ENCODE assay signal across 8 cellular contexts in the genomic region with DNA sequence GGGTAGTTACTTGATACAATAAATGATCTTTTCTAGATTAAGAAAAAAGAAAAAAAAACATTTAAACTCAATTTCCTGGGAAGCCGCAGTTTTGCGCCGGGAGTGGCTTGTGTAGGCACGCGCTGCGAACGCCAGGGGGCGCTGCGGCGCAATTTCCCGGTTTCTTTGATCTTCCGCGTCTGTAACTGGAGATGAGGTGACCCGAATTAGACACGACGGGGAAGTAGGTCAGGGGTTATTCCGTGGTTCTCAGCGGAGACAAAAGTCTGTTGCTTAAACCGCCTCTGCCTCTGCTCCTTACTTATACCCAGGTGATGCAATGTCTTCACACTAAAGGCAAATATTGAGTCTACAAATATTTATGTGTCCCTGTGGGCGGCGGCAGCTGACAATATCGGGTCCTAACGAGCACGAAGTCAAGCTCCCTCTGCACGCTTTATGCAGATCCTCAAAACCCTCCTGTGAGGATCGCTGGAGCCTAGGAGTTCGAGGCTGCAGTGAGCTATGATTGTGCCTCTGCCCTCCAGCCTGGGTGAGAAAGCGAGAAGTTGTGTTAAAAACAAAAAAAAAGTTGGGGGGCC. TPM values are rescaled to one million over a fixed set of nuclear protein-coding genes. Genes with fewer than 3 reads are reported as not detected.
DNase-seq lines count a peak whose midpoint lies in the region; ATAC-seq and TF ChIP-seq lines count a peak whose summit lies in the region.

No MANE protein-coding gene starts in this region.

- TF ChIP-seq EP300 in transverse colon (IDR thresholded peaks at IDR 0.05; ENCODE audit: low read depth), result no peak

- peak overlapping the region; percentile 11 for H4K91ac ChIP-seq in trophoblast cell (ENCODE audit: low read depth, low read length)

- H4K20me1 ChIP-seq in SU-DHL-6 (ENCODE audit: low read depth, low read length), result no peaks in the 10 kb centered on the region

- peak overlapping the region; percentile 59 for H3K4me3 Mint-ChIP-seq in activated naive CD8-positive, alpha-beta T cell treated with anti-CD3 and anti-CD28 coated beads for 36 hours

- H2BK120ac ChIP-seq in trophoblast cell (ENCODE audit: insufficient read depth, low read length, poor library complexity), result no peak overlapping the region

- peak overlapping the region; percentile 65 for H3K4me2 ChIP-seq in SU-DHL-6 (ENCODE audit: low read depth, low read length, poor library complexity, severe bottlenecking)
- peak overlapping the region; percentile 38 for H3K4me2 ChIP-seq in trophoblast cell (ENCODE audit: low read length)

- no peak overlapping the region for H4K12ac ChIP-seq in trophoblast cell (ENCODE audit: low read depth, low read length)

- H3K4me1 Mint-ChIP-seq in activated naive CD8-positive, alpha-beta T cell treated with anti-CD3 and anti-CD28 coated beads for 36 hours, result peaks cover 19% of the 10 kb centered on the region

- H3K79me1 ChIP-seq in trophoblast cell (ENCODE audit: low read length), result no peaks in the 10 kb centered on the region

- in situ Hi-C loops in transverse colon (cut with MboI; ENCODE audit: low pct_ligation_motif_present in 1 of 4, low pct_unique_long_range_greater_than_20kb in 1 of 4, low sequenced_read_pairs in 3 of 4), result loop anchor here in 2 of 4 donors (10.0 to 25.0 kb wide), 3 partner anchors 143 to 290 kb away; no protein-coding TSS in a partner anchor

- H3K23ac ChIP-seq in trophoblast cell (ENCODE audit: low read length), result no peak overlapping the region

- no CpG with 5 or more reads among the region's 28 CpGs for WGBS in trophoblast cell (ENCODE audit: extremely low coverage, insufficient coverage, insufficient read length)
- WGBS in transverse colon (ENCODE audit: low coverage in 1 of 2), 2 donors, result 5 to 6% methylated on average over 18 to 28 of the region's 28 CpGs

- H3K4me1 ChIP-seq in trophoblast cell (ENCODE audit: control insufficient read depth in 1 of 2, insufficient read depth in 2 of 2, low read length in 2 of 2) (peaks cover 2 to 4% of the 10 kb centered on the region in 2 experiments), transverse colon (peaks cover 4 to 6% (median 4%) of the 10 kb centered on the region in 4 donors)

- H3K36me3 Mint-ChIP-seq in activated naive CD8-positive, alpha-beta T cell treated with anti-CD3 and anti-CD28 coated beads for 36 hours, result no peaks in the 10 kb centered on the region

- H3K27me3 Mint-ChIP-seq in activated naive CD8-positive, alpha-beta T cell treated with anti-CD3 and anti-CD28 coated beads for 36 hours, result peaks cover 6% of the 10 kb centered on the region

- H3K27me3 ChIP-seq in SU-DHL-6 (ENCODE audit: low read length), result no peaks in the 10 kb centered on the region
- H3K27me3 ChIP-seq in trophoblast cell (ENCODE audit: insufficient read depth, low read length), result no peaks in the 10 kb centered on the region
- peaks cover 3% of the 10 kb centered on the region for H3K27me3 ChIP-seq in transverse colon

- H3K27ac ChIP-seq in SU-DHL-6 (ENCODE audit: low read depth, low read length) (no peak overlapping the region), trophoblast cell (ENCODE audit: low read depth, low read length) (no peak overlapping the region), transverse colon (peak overlapping the region; percentile 14 to 44 (median 37))

- H2BK12ac ChIP-seq in trophoblast cell (ENCODE audit: low read length), result no peak overlapping the region

- intact Hi-C loops in Right ventricle myocardium inferior (cut with DNase I) (no loop called here), transverse colon (cut with DNase I; ENCODE audit: low total_unique reads) (loop anchor here (1.0 kb wide), 1 partner anchor 148 kb away; no protein-coding TSS in a partner anchor)

- H3K4ac ChIP-seq in trophoblast cell (ENCODE audit: low read depth, low read length), result no peak overlapping the region

- H3K9ac ChIP-seq in SU-DHL-6 (ENCODE audit: low read length) (no peak overlapping the region; the same call in 1 of the 2 replicates), trophoblast cell (ENCODE audit: low read length) (no peak overlapping the region)

- peak overlapping the region; percentile 44 for H3K4me3 ChIP-seq in GM12864 (ENCODE audit: low read depth, low read length)
- H3K4me3 ChIP-seq in SU-DHL-6 (ENCODE audit: insufficient read depth, low read length, poor library complexity, severe bottlenecking), result no peak overlapping the region
- no peak overlapping the region for H3K4me3 ChIP-seq in trophoblast cell (ENCODE audit: low read depth, low read length)
- peak overlapping the region in 2 of 4 donors; percentile 17 to 36 for H3K4me3 ChIP-seq in transverse colon

- H3K9me3 ChIP-seq in SU-DHL-6 (ENCODE audit: insufficient read depth, low read length) (no peaks in the 10 kb centered on the region), trophoblast cell (ENCODE audit: insufficient read depth, low read depth, low read length) (peaks cover 2% of the 10 kb centered on the region), transverse colon (no peaks in the 10 kb centered on the region)

- no peak overlapping the region for H2BK5ac ChIP-seq in trophoblast cell (ENCODE audit: low read depth, low read length, poor library complexity)

- H3K79me2 ChIP-seq in SU-DHL-6 (ENCODE audit: insufficient read depth, low read length) (no peaks in the 10 kb centered on the region), trophoblast cell (ENCODE audit: control insufficient read depth, insufficient read depth, low read length, poor library complexity) (no peaks in the 10 kb centered on the region)

- H3K36me3 ChIP-seq in SU-DHL-6 (ENCODE audit: low read length) (no peaks in the 10 kb centered on the region), trophoblast cell (ENCODE audit: control insufficient read depth in 1 of 2, insufficient read depth in 2 of 2, low read length in 2 of 2) (peaks cover 2 to 4% of the 10 kb centered on the region in 2 experiments), transverse colon (no peaks in the 10 kb centered on the region)

- H4K8ac ChIP-seq in trophoblast cell (ENCODE audit: low read depth, low read length), result no peak overlapping the region

- H3K9me3 Mint-ChIP-seq in activated naive CD8-positive, alpha-beta T cell treated with anti-CD3 and anti-CD28 coated beads for 36 hours, result no peaks in the 10 kb centered on the region

- TF ChIP-seq POLR2A in transverse colon (IDR thresholded peaks at IDR 0.05), result no peak

- ATAC-seq in Right ventricle myocardium inferior (peak; percentile 77), GM18502 (IDR thresholded peaks at IDR 0.05; ENCODE audit: poor library complexity, unreplicated experiment) (no peak)

- TF ChIP-seq CTCF in GM12864 (IDR thresholded peaks at IDR 0.05; ENCODE audit: low read depth, low read length, missing control alignments) (peak; percentile 91), SU-DHL-6 (IDR thresholded peaks at IDR 0.05; ENCODE audit: insufficient read depth, low read length, poor library complexity, severe bottlenecking) (peak; percentile 92), transverse colon (IDR thresholded peaks at IDR 0.05) (peak; percentile 97 to 99 (median 99))

- H3K27ac Mint-ChIP-seq in activated naive CD8-positive, alpha-beta T cell treated with anti-CD3 and anti-CD28 coated beads for 36 hours, result peak overlapping the region; percentile 73

- H3K9me2 ChIP-seq in SU-DHL-6 (replicated peaks; ENCODE audit: insufficient read depth, low read length), result no peaks in the 10 kb centered on the region

- H3K18ac ChIP-seq in trophoblast cell (ENCODE audit: low read length), result peak overlapping the region; percentile 10

- H3K14ac ChIP-seq in trophoblast cell (ENCODE audit: low read length), result no peak overlapping the region

- DNase-seq in GM12864 (ENCODE audit: low read depth), result peak; percentile 57
- DNase-seq in NCI-H1092 treated with DMSO at 0.1 percent for 48 hours (lab: John Stamatoyannopoulos, UW), result peak; percentile 54
- peak; percentile 79 for DNase-seq in activated naive CD8-positive, alpha-beta T cell treated with anti-CD3 and anti-CD28 coated beads for 36 hours
- peak; percentile 94 for DNase-seq in Right ventricle myocardium inferior (ENCODE audit: missing footprints)
- DNase-seq in trophoblast cell, result peak; percentile 83 to 95
- peak; percentile 89 for DNase-seq in transverse colon

- H2AK5ac ChIP-seq in trophoblast cell (ENCODE audit: low read length), result no peak overlapping the region

- H2AFZ ChIP-seq in SU-DHL-6 (ENCODE audit: low read depth, low read length, severe bottlenecking) (peak overlapping the region; percentile 69), trophoblast cell (ENCODE audit: insufficient read depth, low read length, poor library complexity) (peak overlapping the region; percentile 4)

- no peaks in the 10 kb centered on the region for H3F3A ChIP-seq in SU-DHL-6 (ENCODE audit: insufficient read depth)

RNA-seq across cellular contexts. Expression of a gene that starts 15.2 kb away (rescaled TPM):
- total RNA-seq in activated naive CD8-positive, alpha-beta T cell treated with anti-CD3 and anti-CD28 coated beads for 36 hours, result 10 to 100 TPM; 73.3 to 73.5 TPM
- total RNA-seq in Right ventricle myocardium inferior (8.4 TPM), transverse colon (100 to 1,000 TPM; 132 to 303 (median 205) TPM)
- 49.4 and 49.6 TPM in 2 replicates for polyA plus RNA-seq in trophoblast cell (2013)

RNA-seq across cellular contexts. Expression of a gene that starts 16.7 kb away (rescaled TPM):
- not detected for total RNA-seq in activated naive CD8-positive, alpha-beta T cell treated with anti-CD3 and anti-CD28 coated beads for 36 hours
- total RNA-seq in Right ventricle myocardium inferior, result 1.2 TPM
- polyA plus RNA-seq in trophoblast cell (2013), result not detected in 2 replicates
- not detected for total RNA-seq in transverse colon

RNA-seq across cellular contexts. Expression of a gene that starts 18.6 kb away (rescaled TPM):
- 1 to 10 TPM in 1 of 2 experiments, under 1 TPM in 1; 0.99 to 1.4 TPM for total RNA-seq in activated naive CD8-positive, alpha-beta T cell treated with anti-CD3 and anti-CD28 coated beads for 36 hours
- total RNA-seq in Right ventricle myocardium inferior (6.6 TPM), transverse colon (10 to 100 TPM in 1 of 4 donors, 1 to 10 TPM in 1, not detected in 2; 4.1 to 14.2 TPM)
- 0.35 and 0.36 TPM in 2 replicates for polyA plus RNA-seq in trophoblast cell (2013)

RNA-seq across cellular contexts. Expression of a gene that starts 22.6 kb away (rescaled TPM):
- total RNA-seq in activated naive CD8-positive, alpha-beta T cell treated with anti-CD3 and anti-CD28 coated beads for 36 hours, result 10 to 100 TPM; 83.7 to 86.0 TPM
- total RNA-seq in Right ventricle myocardium inferior (205 TPM), transverse colon (10 to 100 TPM in 2 of 4 donors, not detected in 2; 16.4 to 48.0 TPM)
- polyA plus RNA-seq in trophoblast cell (2013), result 433 and 469 TPM in 2 replicates

RNA-seq across cellular contexts. Expression of a gene that starts 22.8 kb away (rescaled TPM):
- total RNA-seq in activated naive CD8-positive, alpha-beta T cell treated with anti-CD3 and anti-CD28 coated beads for 36 hours, result 10 to 100 TPM; 44.0 to 45.8 TPM
- total RNA-seq in Right ventricle myocardium inferior, result 25.3 TPM
- polyA plus RNA-seq in trophoblast cell (2013), result 27.0 and 27.2 TPM in 2 replicates
- total RNA-seq in transverse colon, result 100 to 1,000 TPM in 1 of 4 donors, 10 to 100 TPM in 3; 27.8 to 123 (median 57.3) TPM

Comparison
In these comparisons a context has a peak if more than half of its experiments do, and no peak if none do; other contexts are left out.
1. H3K27ac ChIP-seq: peak in transverse colon (4 of 4); none in SU-DHL-6 (single experiment) and trophoblast cell (single experiment).
2. Peak in every context shown above with its lines, with median percentiles within 50 percentile points of each other: DNase-seq and CTCF ChIP-seq.